ENCODE assay signal across 8 cellular contexts in genomic region chr16:83807710-83808572, GRCh38. TPM values are rescaled to one million over a fixed set of nuclear protein-coding genes. Genes with fewer than 3 reads are reported as not detected.
DNase-seq lines count a peak whose midpoint lies in the region; ATAC-seq and TF ChIP-seq lines count a peak whose summit lies in the region.

Gene HSBP1, plus strand, starts transcription at chr16:83807978. Its CDS starts 99 bp downstream, at chr16:83808077.

- H3K27me3 Mint-ChIP-seq in GM23338 (ENCODE audit: insufficient read depth, low read depth, poor library complexity), result peaks cover 10% of the 10 kb centered on the region
- H3K27me3 Mint-ChIP-seq in activated T-helper 17 cell treated with anti-CD3 and anti-CD28 coated beads, Interleukin-2, amount 50 U/mL, for 72 hours, result no peaks in the 10 kb centered on the region
- peaks cover 3 to 4% of the 10 kb centered on the region in 2 donors for H3K27me3 Mint-ChIP-seq in natural killer cell (ENCODE audit: low read depth in 2 of 2)

- H3K27ac Mint-ChIP-seq in GM23338 (peak within 1 kb of the TSS; percentile 80), natural killer cell (peak within 1 kb of the TSS; percentile 80 to 92)
- peak within 1 kb of the TSS; percentile 95 for H3K27ac Mint-ChIP-seq in activated T-helper 17 cell treated with anti-CD3 and anti-CD28 coated beads, Interleukin-2, amount 50 U/mL, for 72 hours

- DNase-seq in EL, result peak; percentile 93
- peak; percentile 98 for DNase-seq in GM23338 (ENCODE audit: low spot score)
- peak; percentile 84 to 85 for DNase-seq in Kasumi-1 (lab: John Stamatoyannopoulos, UW)
- peak; percentile 96 for DNase-seq in RWPE2 (ENCODE audit: low spot score)
- DNase-seq in fibroblast of peridontal ligament (ENCODE audit: extremely low read depth), result peak; percentile 83
- DNase-seq in natural killer cell, result peak; percentile 82
- DNase-seq in stimulated activated naive CD4-positive, alpha-beta T cell (lab: John Stamatoyannopoulos, UW), result peak; percentile 82 to 93 (median 90)

- peak within 1 kb of the TSS; percentile 91 for H2AFZ ChIP-seq in GM23338

- H3K36me3 ChIP-seq in GM23338 (ENCODE audit: insufficient read depth) (peaks cover 11% of the 10 kb centered on the region; the same call in 1 of the 2 replicates), RWPE2 (ENCODE audit: low read depth) (peaks cover 34% of the 10 kb centered on the region)

- peaks cover 4% of the 10 kb centered on the region; the same call in 1 of the 2 replicates for H3F3A ChIP-seq in GM23338 (replicated peaks; ENCODE audit: low read depth)

- H3K36me3 Mint-ChIP-seq in GM23338 (ENCODE audit: low read depth) (peaks cover 37% of the 10 kb centered on the region), natural killer cell (no peaks in the 10 kb centered on the region)
- peaks cover 48% of the 10 kb centered on the region for H3K36me3 Mint-ChIP-seq in activated T-helper 17 cell treated with anti-CD3 and anti-CD28 coated beads, Interleukin-2, amount 50 U/mL, for 72 hours (ENCODE audit: low read depth)

- no peaks in the 10 kb centered on the region; the same call in 1 of the 2 replicates for H4K20me1 ChIP-seq in GM23338 (replicated peaks; ENCODE audit: insufficient read depth)

- H3K9me2 ChIP-seq in GM23338 (ENCODE audit: insufficient read depth), result peaks cover 6% of the 10 kb centered on the region; the same call in 1 of the 2 replicates

- peak within 1 kb of the TSS; percentile 98 for H3K4me3 ChIP-seq in GM23338
- peak within 1 kb of the TSS; percentile 93 for H3K4me3 ChIP-seq in RWPE2 (ENCODE audit: severe bottlenecking)

- peak within 1 kb of the TSS; percentile 99 for H3K4me2 ChIP-seq in GM23338

- H3K79me2 ChIP-seq in GM23338 (replicated peaks; ENCODE audit: insufficient read depth), result peaks cover 30% of the 10 kb centered on the region

- no peaks in the 10 kb centered on the region for H3K27me3 ChIP-seq in GM23338 (ENCODE audit: insufficient read depth)
- no peaks in the 10 kb centered on the region for H3K27me3 ChIP-seq in RWPE2 (ENCODE audit: insufficient read depth, poor library complexity, severe bottlenecking)

- intact Hi-C loops in natural killer cell (cut with micrococcal nuclease), result loop anchor here (5.0 kb wide), 1 partner anchor 89 kb away; the partner anchor contains the start of gene MLYCD

- H3K9me3 Mint-ChIP-seq in GM23338, result no peaks in the 10 kb centered on the region; the same call in 2 of the 3 replicates
- no peaks in the 10 kb centered on the region for H3K9me3 Mint-ChIP-seq in activated T-helper 17 cell treated with anti-CD3 and anti-CD28 coated beads, Interleukin-2, amount 50 U/mL, for 72 hours
- peaks cover 0 to 2% of the 10 kb centered on the region in 2 donors for H3K9me3 Mint-ChIP-seq in natural killer cell

- ATAC-seq in GM23338 (peak; percentile 97), RWPE2 (ENCODE audit: low read depth) (peak; percentile 93), natural killer cell (peak; percentile 97 to 100 (median 98))
- ATAC-seq in activated T-helper 17 cell treated with anti-CD3 and anti-CD28 coated beads, Interleukin-2, amount 50 U/mL, for 72 hours (replicated peaks), result peak; percentile 98

- no peaks in the 10 kb centered on the region for H3K9me3 ChIP-seq in RWPE2 (ENCODE audit: severe bottlenecking)

- H3K4me1 Mint-ChIP-seq in GM23338 (peaks cover 29% of the 10 kb centered on the region), natural killer cell (peaks cover 24 to 26% of the 10 kb centered on the region in 2 donors)
- peaks cover 14% of the 10 kb centered on the region for H3K4me1 Mint-ChIP-seq in activated T-helper 17 cell treated with anti-CD3 and anti-CD28 coated beads, Interleukin-2, amount 50 U/mL, for 72 hours

- H3K4me3 Mint-ChIP-seq in GM23338 (peak within 1 kb of the TSS; percentile 89), natural killer cell (peak within 1 kb of the TSS; percentile 98)
- H3K4me3 Mint-ChIP-seq in activated T-helper 17 cell treated with anti-CD3 and anti-CD28 coated beads, Interleukin-2, amount 50 U/mL, for 72 hours, result peak within 1 kb of the TSS; percentile 98

- H3K27ac ChIP-seq in GM23338 (ENCODE audit: low read depth) (no peak within 1 kb of the TSS), RWPE2 (ENCODE audit: poor library complexity, severe bottlenecking) (peak within 1 kb of the TSS; percentile 40)

- H3K4me1 ChIP-seq in GM23338 (ENCODE audit: insufficient read depth) (peaks cover 38% of the 10 kb centered on the region), RWPE2 (ENCODE audit: insufficient read depth, poor library complexity, severe bottlenecking) (peaks cover 4% of the 10 kb centered on the region)

- TF ChIP-seq CTCF in GM23338 (conservative IDR thresholded peaks at IDR 0.05; ENCODE audit: low read depth in 2 of 2), result no peak
- no peak for TF ChIP-seq CTCF in RWPE2 (IDR thresholded peaks at IDR 0.05; ENCODE audit: poor library complexity, severe bottlenecking)
- no peak for TF ChIP-seq CTCF in natural killer cell (IDR thresholded peaks at IDR 0.05)

TF ChIP-seq in GM23338, 12 proteins besides CTCF, POLR2A, EP300 and RAD21:
- TF ChIP-seq ETS1 (IDR thresholded peaks at IDR 0.05) (peak; percentile 86), REST (IDR thresholded peaks at IDR 0.05; ENCODE audit: unreplicated experiment) (peak; percentile 8), CREB1 (CRISPR knock-in tag; IDR thresholded peaks at IDR 0.05; ENCODE audit: low read depth) (peak; percentile 39; the same call in 1 of the 2 replicates), ZNF114 (CRISPR knock-in tag; IDR thresholded peaks at IDR 0.05) (no peak), ZNF331 (CRISPR knock-in tag; IDR thresholded peaks at IDR 0.05; ENCODE audit: low read depth) (no peak), POLR2AphosphoS5 (IDR thresholded peaks at IDR 0.05; ENCODE audit: low read depth) (peak; percentile 90), STAT1 (IDR thresholded peaks at IDR 0.05; ENCODE audit: unreplicated experiment) (no peak)
TF ChIP-seq in GM23338: peak in this region for 4.

RNA-seq across cellular contexts. Expression of gene HSBP1, which starts in this region (rescaled TPM):
- 44.5 and 71.0 TPM in 2 replicates for total RNA-seq in GM23338 (2014; rRNA removed; shearing (Covaris generic))
- polyA plus RNA-seq in GM23338 (2016; fragmentation: Nextera tagmentation; extraction: Ambion mirVana), result 817 and 832 TPM in 2 replicates
- total RNA-seq in activated T-helper 17 cell treated with anti-CD3 and anti-CD28 coated beads, Interleukin-2, amount 50 U/mL, for 72 hours, result 10 to 100 TPM; 47.9 to 75.3 TPM
- total RNA-seq in natural killer cell, result 10 to 100 TPM; 34.8 to 39.6 (median 37.8) TPM
